ENCODE assay signal across 14 cellular contexts in the genomic region with DNA sequence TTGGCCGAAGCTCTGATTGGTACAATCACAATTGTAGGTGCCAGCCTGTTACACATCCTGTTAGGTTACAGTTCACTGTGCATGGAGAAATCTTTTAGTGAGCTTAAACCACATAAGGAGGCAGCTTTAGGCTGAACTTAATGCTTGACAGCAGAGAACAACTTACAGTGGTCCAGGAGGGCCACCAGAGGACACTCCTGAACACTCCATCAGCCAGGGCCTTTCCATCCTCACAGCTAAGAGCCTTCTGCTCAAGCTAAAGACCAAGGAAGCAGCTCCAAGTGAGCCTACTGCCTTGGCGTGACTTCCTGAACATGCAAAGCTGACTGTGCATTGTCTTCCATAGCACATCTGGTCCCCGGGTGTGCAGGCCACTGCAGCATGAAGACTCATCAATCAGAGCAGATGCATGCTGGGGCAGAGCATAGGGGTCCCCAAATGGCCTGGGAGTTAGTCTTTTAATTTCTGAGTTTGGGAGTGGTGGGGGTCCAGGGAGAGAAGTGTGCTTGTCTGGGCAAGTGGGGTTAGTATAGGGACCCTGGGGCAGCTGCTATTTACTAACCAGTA.
A peak's percentile ranks its signal among the peaks of the same experiment; 100 is the strongest.
DNase-seq lines count a peak whose midpoint lies in the region; ATAC-seq and TF ChIP-seq lines count a peak whose summit lies in the region.
"Had no signal": no experiment of that assay in that cellular context is flagged by ENCODE, and none has a peak within 500 bp of the region (broad histone marks: within the 10 kb centered on the region; RNA-seq: fewer than 3 reads in every experiment).

No MANE protein-coding gene starts in this region.

- H3K27me3 ChIP-seq in DND-41 (ENCODE audit: insufficient read depth, low read length, poor library complexity): no peaks in the 10 kb centered on the region
- H3K27me3 ChIP-seq in Karpas-422 (ENCODE audit: low read length): no peaks in the 10 kb centered on the region
- H3K27me3 ChIP-seq in Panc1 (ENCODE audit: control insufficient read depth, insufficient read depth, low read length): no peaks in the 10 kb centered on the region
- H3K27me3 ChIP-seq in esophagus muscularis mucosa: no peaks in the 10 kb centered on the region
- no peaks in the 10 kb centered on the region for H3K27me3 ChIP-seq in SK-N-SH (ENCODE audit: insufficient read depth)

- in situ Hi-C loops in Panc1 (cut with HindIII; ENCODE audit: low pct_unique_long_range_greater_than_20kb, low sequenced_read_pairs): no loop called here

- TF ChIP-seq CTCF in DND-41 (IDR thresholded peaks at IDR 0.05; ENCODE audit: borderline replicate concordance, extremely low read depth, low read length, poor library complexity, severe bottlenecking) (peak; percentile 27), Panc1 (IDR thresholded peaks at IDR 0.05) (0 out of 2 replicates have a peak, but pooled peaks have one; percentile 4), esophagus muscularis mucosa (IDR thresholded peaks at IDR 0.05) (no peak), SK-N-SH (IDR thresholded peaks at IDR 0.05) (no peak)

- DNase-seq in DND-41 (no peak), Karpas-422 (peak; percentile 28), Panc1 (ENCODE audit: low read depth, low spot score) (no peak), esophagus muscularis mucosa (ENCODE audit: extremely low spot score) (peak; percentile 74), NCI-H2029 treated with DMSO at 0.1 percent for 48 hours (lab: John Stamatoyannopoulos, UW) (no peak), SK-N-SH (no peak), AG08395 (ENCODE audit: low spot score) (no peak)
- DNase-seq: ACHN; C1 segment of cervical spinal cord; Calu3; CD4-positive, alpha-beta T cell; DMS 273 treated with DMSO at 0.1 percent for 48 hours; GM23248 had no signal

- no TSS peak for BruUV-seq in Panc1 (replicated peaks; lab: Mats Ljungman, UMichigan)

- H2AFZ ChIP-seq in DND-41 (ENCODE audit: low read depth, low read length) (no peak overlapping the region), Karpas-422 (ENCODE audit: low read length) (no peak overlapping the region), SK-N-SH (ENCODE audit: low read depth) (no peak overlapping the region)
- H2AFZ ChIP-seq: GM23248 had no signal

- no peak for TF ChIP-seq EP300 in esophagus muscularis mucosa (IDR thresholded peaks at IDR 0.05)
- no peak for TF ChIP-seq EP300 in SK-N-SH (IDR thresholded peaks at IDR 0.05; ENCODE audit: borderline replicate concordance in 1 of 2, low read depth in 1 of 2, low read length in 1 of 2)

- POLR2A ChIA-PET in Panc1 (lab: Charles Lee) (interaction anchor here (0.6 kb wide), 1 partner anchor 271 kb away, joined by 7 read pairs; no protein-coding TSS in a partner anchor), SK-N-SH (lab: Yijun Ruan, JAX) (no interaction called here)

- H3K27ac ChIP-seq in DND-41 (ENCODE audit: low read length) (no peak overlapping the region), Karpas-422 (ENCODE audit: low read length) (no peak overlapping the region), Panc1 (ENCODE audit: low read length) (no peak overlapping the region), esophagus muscularis mucosa (replicated peaks in 1 of 4) (no peak overlapping the region), SK-N-SH (ENCODE audit: low read depth in 2 of 2, low read length in 1 of 2) (no peak overlapping the region)
- H3K27ac ChIP-seq: GM23248 had no signal

- no peaks in the 10 kb centered on the region for H3F3A ChIP-seq in SK-N-SH (replicated peaks; ENCODE audit: insufficient read depth)

- ATAC-seq in DND-41 (ENCODE audit: insufficient read depth, low read depth): 0 out of 3 replicates have a peak, but pooled peaks have one; percentile 28
- no peak for ATAC-seq in Panc1
- ATAC-seq: HCT116 had no signal

- TF ChIP-seq POLR2A in esophagus muscularis mucosa (IDR thresholded peaks at IDR 0.05; ENCODE audit: low read depth): no peak

- no peaks in the 10 kb centered on the region for H3K36me3 ChIP-seq in DND-41 (ENCODE audit: insufficient read depth, low read length)
- H3K36me3 ChIP-seq in Karpas-422 (ENCODE audit: insufficient read depth, low read length): no peaks in the 10 kb centered on the region
- no peaks in the 10 kb centered on the region for H3K36me3 ChIP-seq in Panc1 (ENCODE audit: control insufficient read depth, insufficient read depth, low read length)
- H3K36me3 ChIP-seq in esophagus muscularis mucosa: no peaks in the 10 kb centered on the region
- no peaks in the 10 kb centered on the region for H3K36me3 ChIP-seq in SK-N-SH (replicated peaks in 1 of 2; ENCODE audit: control insufficient read depth in 1 of 2, insufficient read depth in 2 of 2, low read length in 1 of 2)

- 78% methylated on average over 3 of the region's 3 CpGs for WGBS in esophagus muscularis mucosa
- WGBS in SK-N-SH (ENCODE audit: low lambda C conversion rate): 12% methylated on average over 3 of the region's 3 CpGs

- no peaks in the 10 kb centered on the region for H3K4me1 ChIP-seq in DND-41 (ENCODE audit: insufficient read depth, low read length)
- H3K4me1 ChIP-seq in Karpas-422 (ENCODE audit: low read length): no peaks in the 10 kb centered on the region
- no peaks in the 10 kb centered on the region for H3K4me1 ChIP-seq in Panc1 (ENCODE audit: control insufficient read depth, insufficient read depth, low read length)
- H3K4me1 ChIP-seq in esophagus muscularis mucosa: no peaks in the 10 kb centered on the region
- H3K4me1 ChIP-seq in SK-N-SH (ENCODE audit: control insufficient read depth in 1 of 2, insufficient read depth in 2 of 2, low read depth in 1 of 2, low read length in 1 of 2): no peaks in the 10 kb centered on the region

- H4K20me1 ChIP-seq in DND-41 (ENCODE audit: insufficient read depth, low read length) (no peaks in the 10 kb centered on the region), Karpas-422 (ENCODE audit: insufficient read depth, low read depth, low read length) (no peaks in the 10 kb centered on the region), SK-N-SH (ENCODE audit: insufficient read depth) (no peaks in the 10 kb centered on the region)

- CTCF ChIA-PET in Panc1 (lab: Charles Lee) (no interaction called here), SK-N-SH (lab: Yijun Ruan, JAX) (no interaction called here)

- intact Hi-C loops in Panc1 (cut with micrococcal nuclease; ENCODE audit: unreplicated experiment) (no loop called here), esophagus muscularis mucosa (cut with DNase I) (no loop called here)

- H3K4me2 ChIP-seq in DND-41 (ENCODE audit: insufficient read depth, low read length) (no peak overlapping the region), Karpas-422 (ENCODE audit: low read depth, low read length, poor library complexity, severe bottlenecking) (no peak overlapping the region), SK-N-SH (no peak overlapping the region)

- H3K4me3 ChIP-seq in DND-41 (ENCODE audit: low read depth in 1 of 2, low read length in 2 of 2): no peak overlapping the region
- no peak overlapping the region for H3K4me3 ChIP-seq in Karpas-422 (ENCODE audit: low read length)
- H3K4me3 ChIP-seq in Panc1 (ENCODE audit: low read depth in 2 of 2, low read length in 2 of 2): no peak overlapping the region
- no peak overlapping the region for H3K4me3 ChIP-seq in esophagus muscularis mucosa
- no peak overlapping the region for H3K4me3 ChIP-seq in SK-N-SH (ENCODE audit: low read depth in 2 of 2, low read length in 1 of 2)
- H3K4me3 ChIP-seq: GM23248 had no signal

- no peaks in the 10 kb centered on the region for H3K9me3 ChIP-seq in DND-41 (ENCODE audit: insufficient read depth, low read length, severe bottlenecking)
- no peaks in the 10 kb centered on the region for H3K9me3 ChIP-seq in Karpas-422 (ENCODE audit: low read length)
- H3K9me3 ChIP-seq in Panc1 (ENCODE audit: control insufficient read depth, insufficient read depth, low read depth, low read length): no peaks in the 10 kb centered on the region
- H3K9me3 ChIP-seq in esophagus muscularis mucosa: peaks cover 0 to 43% (median 8%) of the 10 kb centered on the region in 4 donors
- H3K9me3 ChIP-seq in SK-N-SH: no peaks in the 10 kb centered on the region

- H3K9me2 ChIP-seq in Karpas-422 (replicated peaks; ENCODE audit: insufficient read depth, low read length) (no peaks in the 10 kb centered on the region), SK-N-SH (no peaks in the 10 kb centered on the region)

- no peak overlapping the region for H3K9ac ChIP-seq in DND-41 (ENCODE audit: low read depth, low read length)
- no peak overlapping the region for H3K9ac ChIP-seq in Karpas-422 (ENCODE audit: low read length)
- H3K9ac ChIP-seq in SK-N-SH: no peak overlapping the region
- H3K9ac ChIP-seq: GM23248 had no signal

- H3K79me2 ChIP-seq in DND-41 (ENCODE audit: insufficient read depth, low read length) (no peaks in the 10 kb centered on the region), Karpas-422 (ENCODE audit: low read length) (no peaks in the 10 kb centered on the region), SK-N-SH (ENCODE audit: insufficient read depth) (no peaks in the 10 kb centered on the region)

- no peak for TF ChIP-seq RAD21 in SK-N-SH (IDR thresholded peaks at IDR 0.05; ENCODE audit: low read length)

TF ChIP-seq in SK-N-SH, 30 proteins besides CTCF, POLR2A, EP300 and RAD21 (continues in another document):
- TF ChIP-seq CHD2 (IDR thresholded peaks at IDR 0.05; ENCODE audit: low read length, partially characterized antibody): no peak
- no peak for TF ChIP-seq TEAD4 (IDR thresholded peaks at IDR 0.05; ENCODE audit: borderline replicate concordance, insufficient read depth)
- TF ChIP-seq, protein P1, sequence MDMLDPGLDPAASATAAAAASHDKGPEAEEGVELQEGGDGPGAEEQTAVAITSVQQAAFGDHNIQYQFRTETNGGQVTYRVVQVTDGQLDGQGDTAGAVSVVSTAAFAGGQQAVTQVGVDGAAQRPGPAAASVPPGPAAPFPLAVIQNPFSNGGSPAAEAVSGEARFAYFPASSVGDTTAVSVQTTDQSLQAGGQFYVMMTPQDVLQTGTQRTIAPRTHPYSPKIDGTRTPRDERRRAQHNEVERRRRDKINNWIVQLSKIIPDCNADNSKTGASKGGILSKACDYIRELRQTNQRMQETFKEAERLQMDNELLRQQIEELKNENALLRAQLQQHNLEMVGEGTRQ (IDR thresholded peaks at IDR 0.05; ENCODE audit: borderline replicate concordance, low read depth, low read length): no peak
- no peak for TF ChIP-seq MXI1 (IDR thresholded peaks at IDR 0.05; ENCODE audit: low read depth, low read length)
- no peak for TF ChIP-seq GATA2 (CRISPR knock-in tag; IDR thresholded peaks at IDR 0.05)

Comparison
In these comparisons a context has a peak if more than half of its experiments do, and no peak if none do; other contexts are left out.
1. DNase-seq: peak in Karpas-422 (single experiment) and esophagus muscularis mucosa (single experiment); none in DND-41 (single experiment), Panc1 (single experiment), NCI-H2029 treated with DMSO at 0.1 percent for 48 hours (single experiment), SK-N-SH (single experiment) and AG08395 (single experiment).
2. CTCF ChIP-seq: peak in DND-41 (single experiment) and Panc1 (single experiment); none in esophagus muscularis mucosa (0 of 3) and SK-N-SH (single experiment).